18 cellular contexts compared by ENCODE assay signal in the genomic region with DNA sequence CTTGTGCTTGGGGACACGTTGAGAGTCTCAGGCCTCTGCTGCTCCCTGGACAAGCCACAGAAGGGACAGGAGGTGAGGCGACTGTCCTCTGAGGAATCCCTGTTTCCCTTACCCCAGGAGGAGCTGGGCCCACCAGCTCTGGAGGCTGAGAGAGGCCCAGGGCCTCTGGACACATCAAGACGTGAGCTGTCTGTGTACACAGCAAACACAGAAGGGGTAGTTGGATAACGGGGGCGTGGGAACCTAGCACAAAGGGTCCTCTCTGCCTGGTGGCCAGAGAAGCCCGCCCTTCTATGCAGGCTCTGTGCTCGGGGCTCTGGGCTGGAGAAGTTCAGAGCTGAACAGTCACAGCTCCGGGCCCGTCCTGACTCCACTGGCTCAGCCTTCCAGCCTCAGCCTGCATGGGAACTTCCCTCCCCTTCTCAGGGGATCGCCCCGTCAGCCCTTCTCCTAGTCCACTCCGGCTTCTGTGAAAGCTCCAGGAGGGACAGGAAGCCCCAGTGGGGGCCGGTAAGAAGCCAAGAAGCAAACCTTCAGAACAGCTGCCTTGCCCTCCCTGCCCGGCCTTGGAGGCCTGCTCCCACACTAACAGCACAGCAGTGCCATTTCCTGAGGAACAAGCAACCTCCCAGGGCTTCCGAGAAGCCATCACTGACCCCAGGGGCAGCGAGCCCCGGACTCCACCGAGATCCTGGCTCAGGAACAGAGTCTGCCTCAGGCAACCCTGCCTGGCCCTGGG.
A peak's percentile ranks its signal among the peaks of the same experiment; 100 is the strongest.
DNase-seq lines count a peak whose midpoint lies in the region; ATAC-seq, FAIRE-seq and TF ChIP-seq lines count a peak whose summit lies in the region.
"Had no signal": no experiment of that assay in that cellular context is flagged by ENCODE, and none has a peak within 500 bp of the region (broad histone marks: within the 10 kb centered on the region; RNA-seq: fewer than 3 reads in every experiment).

No MANE protein-coding gene starts in this region.

- no peak overlapping the region for H3K27ac ChIP-seq in HepG2 (ENCODE audit: extremely low read length, insufficient read depth, low read length)
- H3K27ac ChIP-seq in spleen, result peak overlapping the region; percentile 19 to 82 (median 72)

- TF ChIP-seq EP300 in HepG2 (IDR thresholded peaks at IDR 0.05; ENCODE audit: low read depth in 2 of 2, low read length in 2 of 2) (no peak), HepG2 (CRISPR knock-in tag; IDR thresholded peaks at IDR 0.05; ENCODE audit: borderline replicate concordance) (no peak)

- H3K9me3 ChIP-seq in T-helper 17 cell (ENCODE audit: control insufficient read depth, low read length, poor library complexity, severe bottlenecking), result no peaks in the 10 kb centered on the region
- H3K9me3 ChIP-seq in HepG2 (ENCODE audit: low read length), result no peaks in the 10 kb centered on the region
- no peaks in the 10 kb centered on the region for H3K9me3 ChIP-seq in spleen
- H3K9me3 ChIP-seq: left lung had no signal

- TF ChIP-seq POLR2A in HepG2 (IDR thresholded peaks at IDR 0.05; ENCODE audit: insufficient read depth in 1 of 2, low read depth in 2 of 2, low read length in 2 of 2), result no peak
- no peak for TF ChIP-seq POLR2A in spleen (IDR thresholded peaks at IDR 0.05)

- no peak for ATAC-seq in T-helper 17 cell
- peak; percentile 77 for ATAC-seq in HepG2
- ATAC-seq in stimulated activated naive CD8-positive, alpha-beta T cell treated with anti-CD3 and anti-CD28 coated beads, Interleukin-15, amount 100 ng/mL, for 72 hours, result no peak
- ATAC-seq: left lung had no signal

- BruUV-seq in HepG2 (replicated peaks; lab: Mats Ljungman, UMichigan), result no TSS peak

- peaks cover 21% of the 10 kb centered on the region for H3K4me1 ChIP-seq in HepG2 (ENCODE audit: insufficient read depth, low read length)
- H3K4me1 ChIP-seq in spleen, result peaks cover 9 to 53% (median 34%) of the 10 kb centered on the region in 6 donors

- no peak overlapping the region for H2AFZ ChIP-seq in HepG2 (ENCODE audit: low read length)

- in situ Hi-C loops in HepG2 (cut with HindIII; ENCODE audit: extremely low pct_ligation_motif_present, low pct_unique_long_range_greater_than_20kb), result loop anchor here (10.0 kb wide), 1 partner anchor 170 kb away; a partner anchor contains a TSS

- intact Hi-C loops in HepG2 (cut with micrococcal nuclease; ENCODE audit: unreplicated experiment), result no loop called here
- intact Hi-C loops in spleen (cut with DNase I; ENCODE audit: low total_unique reads), result no loop called here
- intact Hi-C loops in activated T-helper 1 cell treated with anti-CD3 and anti-CD28 coated beads, Interleukin-12 subunit alpha, Interleukin-12 subunit beta, Interleukin-2, Interleukin-4 antibody, amounts not matched to agents 30 ng/mL and 10 ng/mL and 1 ng/mL, durations not matched to agents 14 hours and 24 hours and 36 hours (cut with micrococcal nuclease), result no loop called here

- H3K27ac Mint-ChIP-seq in T-helper 17 cell (peak overlapping the region; percentile 16), mesothelial cell of epicardium (no peak overlapping the region)
- H3K27ac Mint-ChIP-seq in stimulated activated naive CD8-positive, alpha-beta T cell treated with anti-CD3 and anti-CD28 coated beads, Interleukin-15, amount 100 ng/mL, for 72 hours, result no peak overlapping the region
- H3K27ac Mint-ChIP-seq in activated T-helper 1 cell treated with anti-CD3 and anti-CD28 coated beads, Interleukin-12 subunit alpha, Interleukin-12 subunit beta, Interleukin-2, Interleukin-4 antibody, amounts not matched to agents 30 ng/mL and 10 ng/mL and 1 ng/mL, durations not matched to agents 14 hours and 24 hours and 36 hours, result no peak overlapping the region
- H3K27ac Mint-ChIP-seq: activated CD4-positive, alpha-beta T cell treated with anti-CD3 and anti-CD28 coated beads, Interleukin-2, amount 10 ng/mL, durations not matched to agents 24 days and 14 days; CD4-positive, alpha-beta T cell had no signal

- CTCF ChIA-PET in HepG2 (lab: Yijun Ruan, JAX; ENCODE audit: low intra/inter-chr PET ratio, low total read pairs), result no interaction called here

- DNase-seq in T-helper 17 cell (no peak), choroid plexus epithelial cell (ENCODE audit: low read depth) (peak; percentile 71), HepG2 (ENCODE audit: low spot score) (peak; percentile 53), spleen (no peak), mesothelial cell of epicardium (ENCODE audit: low spot score in 2 of 2, unreplicated experiment in 2 of 2) (no peak)
- DNase-seq in stimulated activated naive CD8-positive, alpha-beta T cell treated with anti-CD3 and anti-CD28 coated beads, Interleukin-15, amount 100 ng/mL, for 72 hours, result no peak
- no peak for DNase-seq in activated T-helper 1 cell treated with anti-CD3 and anti-CD28 coated beads, Interleukin-12 subunit alpha, Interleukin-12 subunit beta, Interleukin-2, Interleukin-4 antibody, amounts not matched to agents 30 ng/mL and 10 ng/mL and 1 ng/mL, durations not matched to agents 14 hours and 24 hours and 36 hours (ENCODE audit: low spot score)
- DNase-seq: activated CD4-positive, alpha-beta T cell treated with anti-CD3 and anti-CD28 coated beads, Interleukin-2, amount 10 ng/mL, durations not matched to agents 24 days and 14 days; activated CD8-positive, alpha-beta memory T cell treated with anti-CD3 and anti-CD28 coated beads, Interleukin-2, amount 50 U/mL, for 48 hours; activated gamma-delta T cell treated with Interleukin-2 at 50 U/mL for 16 hours; CD4-positive, alpha-beta T cell; DMS153; effector memory CD4-positive, alpha-beta T cell; GDM1; NCI-H69; T-helper 1 cell had no signal

- H3K4me3 ChIP-seq in choroid plexus epithelial cell (ENCODE audit: low read depth, low read length), result no peak overlapping the region
- H3K4me3 ChIP-seq in HepG2 (replicated peaks in 1 of 3; ENCODE audit: insufficient read depth in 1 of 3, low read depth in 2 of 3, low read length in 3 of 3), result peak overlapping the region in 1 of 3 experiments; percentile 35; a peak in 1 of 6 replicates
- H3K4me3 ChIP-seq in spleen, result no peak overlapping the region
- H3K4me3 ChIP-seq: left lung had no signal

- H3K4me1 Mint-ChIP-seq in T-helper 17 cell (peaks cover 10% of the 10 kb centered on the region), mesothelial cell of epicardium (peaks cover 2% of the 10 kb centered on the region)
- peaks cover 19% of the 10 kb centered on the region for H3K4me1 Mint-ChIP-seq in stimulated activated naive CD8-positive, alpha-beta T cell treated with anti-CD3 and anti-CD28 coated beads, Interleukin-15, amount 100 ng/mL, for 72 hours
- H3K4me1 Mint-ChIP-seq in activated T-helper 1 cell treated with anti-CD3 and anti-CD28 coated beads, Interleukin-12 subunit alpha, Interleukin-12 subunit beta, Interleukin-2, Interleukin-4 antibody, amounts not matched to agents 30 ng/mL and 10 ng/mL and 1 ng/mL, durations not matched to agents 14 hours and 24 hours and 36 hours (ENCODE audit: low read depth), result peaks cover 22% of the 10 kb centered on the region

- H3K9me3 Mint-ChIP-seq in mesothelial cell of epicardium, result no peaks in the 10 kb centered on the region
- no peaks in the 10 kb centered on the region for H3K9me3 Mint-ChIP-seq in stimulated activated naive CD8-positive, alpha-beta T cell treated with anti-CD3 and anti-CD28 coated beads, Interleukin-15, amount 100 ng/mL, for 72 hours
- H3K9me3 Mint-ChIP-seq in activated T-helper 1 cell treated with anti-CD3 and anti-CD28 coated beads, Interleukin-12 subunit alpha, Interleukin-12 subunit beta, Interleukin-2, Interleukin-4 antibody, amounts not matched to agents 30 ng/mL and 10 ng/mL and 1 ng/mL, durations not matched to agents 14 hours and 24 hours and 36 hours, result no peaks in the 10 kb centered on the region
- H3K9me3 Mint-ChIP-seq: activated CD4-positive, alpha-beta T cell treated with anti-CD3 and anti-CD28 coated beads, Interleukin-2, amount 10 ng/mL, durations not matched to agents 24 days and 14 days; CD4-positive, alpha-beta T cell; central memory CD8-positive, alpha-beta T cell had no signal

- H4K20me1 ChIP-seq in HepG2 (ENCODE audit: insufficient read depth, low read length), result no peaks in the 10 kb centered on the region

- TF ChIP-seq RAD21 in HepG2 (CRISPR knock-in tag; IDR thresholded peaks at IDR 0.05), result no peak

- H3K27me3 Mint-ChIP-seq in T-helper 17 cell, result no peaks in the 10 kb centered on the region
- peaks cover 17% of the 10 kb centered on the region for H3K27me3 Mint-ChIP-seq in mesothelial cell of epicardium (ENCODE audit: low read depth)
- no peaks in the 10 kb centered on the region for H3K27me3 Mint-ChIP-seq in stimulated activated naive CD8-positive, alpha-beta T cell treated with anti-CD3 and anti-CD28 coated beads, Interleukin-15, amount 100 ng/mL, for 72 hours
- no peaks in the 10 kb centered on the region for H3K27me3 Mint-ChIP-seq in activated T-helper 1 cell treated with anti-CD3 and anti-CD28 coated beads, Interleukin-12 subunit alpha, Interleukin-12 subunit beta, Interleukin-2, Interleukin-4 antibody, amounts not matched to agents 30 ng/mL and 10 ng/mL and 1 ng/mL, durations not matched to agents 14 hours and 24 hours and 36 hours (ENCODE audit: insufficient read depth)
- H3K27me3 Mint-ChIP-seq: activated CD4-positive, alpha-beta T cell treated with anti-CD3 and anti-CD28 coated beads, Interleukin-2, amount 10 ng/mL, durations not matched to agents 24 days and 14 days; CD4-positive, alpha-beta T cell; central memory CD8-positive, alpha-beta T cell had no signal

- TF ChIP-seq CTCF in choroid plexus epithelial cell (conservative IDR thresholded peaks at IDR 0.05; ENCODE audit: low read depth, low read length) (no peak), HepG2 (CRISPR knock-in tag; IDR thresholded peaks at IDR 0.05) (no peak), spleen (IDR thresholded peaks at IDR 0.05 in 8 of 11, conservative IDR thresholded peaks at IDR 0.05 in 3 of 11) (no peak), mesothelial cell of epicardium (IDR thresholded peaks at IDR 0.05; ENCODE audit: unreplicated experiment) (no peak)

- H3K36me3 Mint-ChIP-seq in T-helper 17 cell (ENCODE audit: low read depth) (peaks cover 2% of the 10 kb centered on the region), mesothelial cell of epicardium (no peaks in the 10 kb centered on the region)
- no peaks in the 10 kb centered on the region for H3K36me3 Mint-ChIP-seq in activated T-helper 1 cell treated with anti-CD3 and anti-CD28 coated beads, Interleukin-12 subunit alpha, Interleukin-12 subunit beta, Interleukin-2, Interleukin-4 antibody, amounts not matched to agents 30 ng/mL and 10 ng/mL and 1 ng/mL, durations not matched to agents 14 hours and 24 hours and 36 hours (ENCODE audit: low read depth)

- no peak overlapping the region for H3K4me3 Mint-ChIP-seq in T-helper 17 cell
- no peak overlapping the region for H3K4me3 Mint-ChIP-seq in mesothelial cell of epicardium
- H3K4me3 Mint-ChIP-seq in stimulated activated naive CD8-positive, alpha-beta T cell treated with anti-CD3 and anti-CD28 coated beads, Interleukin-15, amount 100 ng/mL, for 72 hours, result no peak overlapping the region
- H3K4me3 Mint-ChIP-seq in activated T-helper 1 cell treated with anti-CD3 and anti-CD28 coated beads, Interleukin-12 subunit alpha, Interleukin-12 subunit beta, Interleukin-2, Interleukin-4 antibody, amounts not matched to agents 30 ng/mL and 10 ng/mL and 1 ng/mL, durations not matched to agents 14 hours and 24 hours and 36 hours, result no peak overlapping the region
- H3K4me3 Mint-ChIP-seq: activated CD4-positive, alpha-beta T cell treated with anti-CD3 and anti-CD28 coated beads, Interleukin-2, amount 10 ng/mL, durations not matched to agents 24 days and 14 days; CD4-positive, alpha-beta T cell; central memory CD8-positive, alpha-beta T cell had no signal

- H3K27me3 ChIP-seq in HepG2 (ENCODE audit: control insufficient read depth in 1 of 2, insufficient read depth in 2 of 2, low read length in 2 of 2) (peaks cover 2 to 34% of the 10 kb centered on the region in 2 experiments; a peak in 3 of 5 replicates), spleen (replicated peaks in 1 of 7) (no peaks in the 10 kb centered on the region)
- H3K27me3 ChIP-seq: left lung had no signal

- no peaks in the 10 kb centered on the region for H3K79me2 ChIP-seq in HepG2 (ENCODE audit: insufficient read depth, low read length)

- POLR2A ChIA-PET in HepG2 (lab: Yijun Ruan, JAX), result interaction anchor here (0.7 kb wide), 1 partner anchor 118 kb away, joined by 3 read pairs; no protein-coding TSS in a partner anchor

- H3K36me3 ChIP-seq in HepG2 (replicated peaks in 1 of 2; ENCODE audit: control insufficient read depth in 1 of 2, insufficient read depth in 2 of 2, low read length in 2 of 2) (no peaks in the 10 kb centered on the region), spleen (no peaks in the 10 kb centered on the region)
- H3K36me3 ChIP-seq: left lung had no signal

- whole genome bisulfite sequencing in HepG2 (ENCODE audit: low lambda C conversion rate), result 0% methylated on average over 2 of the region's 18 CpGs
- 42 to 49% (median 43%) methylated on average over 13 to 18 of the region's 18 CpGs for WGBS in spleen, 5 donors

- peak overlapping the region; percentile 57 for H3K4me2 ChIP-seq in HepG2 (ENCODE audit: low read depth, low read length)

- H3K9ac ChIP-seq in HepG2 (ENCODE audit: insufficient read depth, low read depth, low read length), result peak overlapping the region; percentile 4; the same call in 1 of the 2 replicates

- no peak for FAIRE-seq in HepG2 (lab: Jason Lieb, UNC)

Comparison
In these comparisons a context has a peak if more than half of its experiments do, and no peak if none do; other contexts are left out.
1. DNase-seq: peak in choroid plexus epithelial cell (single experiment) and HepG2 (single experiment); none in T-helper 17 cell (0 of 3), spleen (single experiment), mesothelial cell of epicardium (0 of 2), stimulated activated naive CD8-positive, alpha-beta T cell treated with anti-CD3 and anti-CD28 coated beads, Interleukin-15, amount 100 ng/mL, for 72 hours (0 of 2) and activated T-helper 1 cell treated with anti-CD3 and anti-CD28 coated beads, Interleukin-12 subunit alpha, Interleukin-12 subunit beta, Interleukin-2, Interleukin-4 antibody, amounts not matched to agents 30 ng/mL and 10 ng/mL and 1 ng/mL, durations not matched to agents 14 hours and 24 hours and 36 hours (single experiment).